In the genomic region with DNA sequence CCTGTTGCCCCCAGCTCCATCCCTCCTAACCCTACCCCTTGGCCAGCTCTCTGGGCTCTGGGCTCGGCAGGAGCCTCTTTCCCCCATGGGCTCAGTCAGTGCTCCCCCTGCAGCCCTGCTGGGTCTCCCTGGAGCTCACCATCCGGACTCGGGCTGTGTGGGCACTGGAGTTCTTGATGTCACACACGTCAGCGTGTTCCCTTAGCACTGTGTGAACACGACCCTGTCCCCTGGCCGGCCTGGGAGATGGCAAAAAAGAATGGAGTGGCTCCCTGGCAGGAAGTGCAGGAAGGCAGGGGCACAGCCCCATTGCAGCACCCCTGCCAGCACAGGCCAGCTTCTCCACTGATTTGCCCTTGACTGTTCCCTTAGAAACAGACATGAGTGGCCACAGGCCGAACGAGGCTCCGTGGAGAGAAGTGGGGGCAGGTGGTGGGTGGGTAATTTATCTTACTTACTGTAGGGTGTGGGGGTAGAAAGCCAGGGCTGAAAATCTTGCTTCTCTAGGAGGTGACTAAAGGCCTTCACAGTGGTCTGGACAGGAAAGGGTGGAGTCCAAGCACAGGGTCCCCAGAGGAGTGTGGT, we compare ENCODE assay signal across 10 cellular contexts.
DNase-seq lines count a peak whose midpoint lies in the region; ATAC-seq and TF ChIP-seq lines count a peak whose summit lies in the region.
"Had no signal": no experiment of that assay in that cellular context is flagged by ENCODE, and none has a peak within 500 bp of the region (broad histone marks: within the 10 kb centered on the region; RNA-seq: fewer than 3 reads in every experiment).

No MANE protein-coding gene starts in this region.

- H3K27me3 ChIP-seq in adrenal gland = no peaks in the 10 kb centered on the region

- TF ChIP-seq POLR2A in adrenal gland (IDR thresholded peaks at IDR 0.05) = no peak

- POLR2A ChIA-PET in HEK293 (lab: Yijun Ruan, JAX) = no interaction called here

- DNase-seq in adrenal gland = peak in 4 of 7 donors; percentile 16 to 60 (median 26)
- peak; percentile 60 for DNase-seq in islet precursor cell
- DNase-seq in AG08396 (ENCODE audit: low spot score) = no peak
- DNase-seq in glomerular visceral epithelial cell (ENCODE audit: extremely low spot score) = no peak
- no peak for DNase-seq in inferior parietal cortex (ENCODE audit: extremely low spot score)
- DNase-seq: stimulated activated naive B cell treated with anti-CD40 and anti-IgM and Interleukin-4, amounts not matched to agents 10 μg/mL and 1 μg/mL and 100 μg/mL, for 72 hours had no signal

- H3K4me3 ChIP-seq in HEK293 (ENCODE audit: low read depth, low read length) = no peak overlapping the region
- H3K4me3 ChIP-seq in adrenal gland = no peak overlapping the region
- no peak overlapping the region for H3K4me3 ChIP-seq in skin epidermis

- H3K4me1 ChIP-seq in HEK293 (ENCODE audit: control insufficient read depth, insufficient read depth, low read length) = no peaks in the 10 kb centered on the region
- peaks cover 7 to 15% of the 10 kb centered on the region in 2 donors for H3K4me1 ChIP-seq in adrenal gland (replicated peaks in 1 of 2)

- H3K27ac ChIP-seq in HEK293 (ENCODE audit: extremely low read depth, low read depth, low read length) (no peak overlapping the region), adrenal gland (peak overlapping the region in 2 of 5 donors; percentile 37 to 69), skin epidermis (peak overlapping the region in 12 of 21 experiments; percentile 6 to 75 (median 46))

- WGBS in adrenal gland, 4 donors = 12 to 25% (median 18%) methylated on average over 9 to 10 of the region's 10 CpGs

- ATAC-seq in HG03565 (IDR thresholded peaks at IDR 0.05; ENCODE audit: unreplicated experiment) = no peak
- ATAC-seq: activated T-helper 17 cell treated with anti-CD3 and anti-CD28 coated beads, Interleukin-2, amount 50 U/mL, for 72 hours; stimulated activated naive B cell treated with anti-CD40 and anti-IgM and Interleukin-4, amounts not matched to agents 10 μg/mL and 1 μg/mL and 100 μg/mL, for 72 hours had no signal

- no peak for TF ChIP-seq CTCF in HEK293 (tag by site-specific recombination; IDR thresholded peaks at IDR 0.05)
- no peak for TF ChIP-seq CTCF in adrenal gland (IDR thresholded peaks at IDR 0.05)

- intact Hi-C loops in adrenal gland (cut with DNase I) = no loop called here

- H3K36me3 ChIP-seq in HEK293 (ENCODE audit: control insufficient read depth in 2 of 2, insufficient read depth in 1 of 2, low read length in 2 of 2) = no peaks in the 10 kb centered on the region
- no peaks in the 10 kb centered on the region for H3K36me3 ChIP-seq in adrenal gland (replicated peaks in 1 of 2)

- no peaks in the 10 kb centered on the region for H3K9me3 ChIP-seq in HEK293 (ENCODE audit: control insufficient read depth, insufficient read depth, low read depth, low read length)
- no peaks in the 10 kb centered on the region for H3K9me3 ChIP-seq in adrenal gland (replicated peaks in 1 of 3)

- CTCF ChIA-PET in HEK293 (lab: Yijun Ruan, JAX) = no interaction called here

TF ChIP-seq in HEK293, 187 proteins besides CTCF, POLR2A, EP300 and RAD21:
- no peak for TF ChIP-seq ZNF274 (IDR thresholded peaks at IDR 0.05; ENCODE audit: low read length)
- no peak for TF ChIP-seq ZNF274 (tag by site-specific recombination; IDR thresholded peaks at IDR 0.05; ENCODE audit: borderline replicate concordance)
- 0 out of 2 replicates have a peak, but pooled peaks have one; percentile 29 for TF ChIP-seq GLIS1 (tag by site-specific recombination; IDR thresholded peaks at IDR 0.05)
- no peak for TF ChIP-seq ZNF629 (tag by site-specific recombination; IDR thresholded peaks at IDR 0.05)
- TF ChIP-seq ZNF354C (tag by site-specific recombination; IDR thresholded peaks at IDR 0.05; ENCODE audit: borderline replicate concordance, low read depth) = no peak
- peak; percentile 92 for TF ChIP-seq EGR2 (tag by site-specific recombination; IDR thresholded peaks at IDR 0.05; ENCODE audit: low read depth)
- TF ChIP-seq ZFP37 (tag by site-specific recombination; IDR thresholded peaks at IDR 0.05) = no peak
- peak; percentile 75 for TF ChIP-seq ZIC2 (tag by site-specific recombination; IDR thresholded peaks at IDR 0.05)
- no peak for TF ChIP-seq ZNF777 (tag by site-specific recombination; IDR thresholded peaks at IDR 0.05; ENCODE audit: borderline replicate concordance)
- no peak for TF ChIP-seq ZNF10 (tag by site-specific recombination; IDR thresholded peaks at IDR 0.05)
- no peak for TF ChIP-seq SP2 (tag by site-specific recombination; IDR thresholded peaks at IDR 0.05)
- peak; percentile 86 for TF ChIP-seq ZFHX2 (tag by site-specific recombination; conservative IDR thresholded peaks at IDR 0.05)
- TF ChIP-seq ZXDB (tag by site-specific recombination; IDR thresholded peaks at IDR 0.05) = no peak

Comparison
In these comparisons a context has a peak if more than half of its experiments do, and no peak if none do; other contexts are left out.
1. DNase-seq: peak in adrenal gland (4 of 7) and islet precursor cell (single experiment); none in AG08396 (single experiment), glomerular visceral epithelial cell (single experiment) and inferior parietal cortex (single experiment).